ENCODE assay signal across 1 cellular context in genomic region chr22:40498454-40499186, GRCh38.
TF ChIP-seq lines count a peak whose summit lies in the region.

No MANE protein-coding gene starts in this region.

TF ChIP-seq in HepG2, 621 proteins besides CTCF, POLR2A, EP300 and RAD21 (continued from another document and continues in another):
- TF ChIP-seq ZBTB40 (IDR thresholded peaks at IDR 0.05) (no peak), ZBTB40 (CRISPR knock-in tag; IDR thresholded peaks at IDR 0.05) (no peak), CSRNP1 (CRISPR knock-in tag; IDR thresholded peaks at IDR 0.05) (0 out of 2 replicates have a peak, but pooled peaks have one; percentile 21), HNRNPH1 (optimal IDR thresholded peaks at IDR 0.05; ENCODE audit: low read depth, low read length) (no peak), MAX (IDR thresholded peaks at IDR 0.05) (peak; percentile 55; the same call in 1 of the 2 replicates), ZNF619 (CRISPR knock-in tag; IDR thresholded peaks at IDR 0.05) (no peak), TSC22D2 (CRISPR knock-in tag; IDR thresholded peaks at IDR 0.05; ENCODE audit: borderline replicate concordance) (no peak), MLXIP (CRISPR knock-in tag; IDR thresholded peaks at IDR 0.05; ENCODE audit: borderline replicate concordance) (no peak), CBX5 (CRISPR knock-in tag; IDR thresholded peaks at IDR 0.05; ENCODE audit: borderline replicate concordance) (peak; percentile 28; the same call in 1 of the 2 replicates), PRDM10 (CRISPR knock-in tag; IDR thresholded peaks at IDR 0.05; ENCODE audit: low read depth) (peak; percentile 60; the same call in 1 of the 2 replicates), ZNF207 (IDR thresholded peaks at IDR 0.05; ENCODE audit: borderline replicate concordance) (no peak), ZNF549 (CRISPR knock-in tag; IDR thresholded peaks at IDR 0.05) (no peak), HMGA1 (CRISPR knock-in tag; conservative IDR thresholded peaks at IDR 0.05) (no peak), ZHX2 (IDR thresholded peaks at IDR 0.05; ENCODE audit: low read depth) (no peak), ZHX2 (CRISPR knock-in tag; IDR thresholded peaks at IDR 0.05; ENCODE audit: borderline replicate concordance) (no peak), ZFP36L1 (CRISPR knock-in tag; IDR thresholded peaks at IDR 0.05) (no peak), PRPF4 (IDR thresholded peaks at IDR 0.05; ENCODE audit: low read depth, low read length, poor library complexity, severe bottlenecking) (no peak), TOPORS (CRISPR knock-in tag; IDR thresholded peaks at IDR 0.05) (no peak), SCMH1 (CRISPR knock-in tag; IDR thresholded peaks at IDR 0.05; ENCODE audit: borderline replicate concordance) (no peak), FUBP1 (CRISPR knock-in tag; IDR thresholded peaks at IDR 0.05; ENCODE audit: borderline replicate concordance) (no peak), DBP (CRISPR knock-in tag; IDR thresholded peaks at IDR 0.05; ENCODE audit: not compliant biosample characterization) (no peak)
